ENCODE assay signal across 12 cellular contexts in the genomic region with DNA sequence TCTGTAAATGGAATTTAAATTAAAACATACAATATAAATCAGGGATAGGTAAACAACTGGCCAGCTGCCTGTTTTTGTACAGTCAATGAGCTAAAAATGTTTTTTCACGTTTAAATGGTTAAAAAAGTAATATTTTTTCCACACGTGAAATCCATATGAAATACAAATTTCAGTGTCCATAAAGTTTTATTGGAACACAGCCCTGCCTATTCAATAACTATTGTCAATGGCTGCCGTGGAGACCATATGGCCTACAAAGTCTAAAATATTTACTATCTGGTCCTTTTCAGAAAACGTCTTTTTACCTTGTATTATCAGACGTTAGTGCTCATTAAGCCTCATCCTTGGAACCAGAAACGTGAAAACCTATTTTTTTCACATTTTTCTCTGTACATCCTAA. TPM values are rescaled to one million over a fixed set of nuclear protein-coding genes. Genes with fewer than 3 reads are reported as not detected.
A peak's percentile ranks its signal among the peaks of the same experiment; 100 is the strongest.
DNase-seq lines count a peak whose midpoint lies in the region; ATAC-seq, FAIRE-seq and TF ChIP-seq lines count a peak whose summit lies in the region.
"Had no signal": no experiment of that assay in that cellular context is flagged by ENCODE, and none has a peak within 500 bp of the region (broad histone marks: within the 10 kb centered on the region; RNA-seq: fewer than 3 reads in every experiment).

No MANE protein-coding gene starts in this region.

- intact Hi-C loops in OCI-LY7 (cut with micrococcal nuclease; ENCODE audit: unreplicated experiment) = no loop called here
- intact Hi-C loops in esophagus muscularis mucosa (cut with DNase I) = loop anchor here (5.0 kb wide), 2 partner anchors 37 to 203 kb away; a partner anchor contains a TSS

- H3K27ac ChIP-seq in OCI-LY7 (ENCODE audit: low read depth, low read length, poor library complexity, severe bottlenecking) = no peak overlapping the region
- peak overlapping the region in 3 of 4 donors; percentile 88 to 92 (median 89) for H3K27ac ChIP-seq in esophagus muscularis mucosa (replicated peaks in 1 of 4)
- H3K27ac ChIP-seq in osteoblast (ENCODE audit: low read depth, low read length) = no peak overlapping the region

- no peak for TF ChIP-seq POLR2A in esophagus muscularis mucosa (IDR thresholded peaks at IDR 0.05; ENCODE audit: low read depth)

- FAIRE-seq in GM18507 (lab: Jason Lieb, UNC) = peak; percentile 26

- H3K27me3 ChIP-seq in esophagus muscularis mucosa = no peaks in the 10 kb centered on the region
- H3K27me3 ChIP-seq in osteoblast (ENCODE audit: insufficient read depth, low read length) = no peaks in the 10 kb centered on the region
- H3K27me3 ChIP-seq: right atrium auricular region had no signal

- H3K9me2 ChIP-seq in OCI-LY7 (ENCODE audit: insufficient read depth, low read length) = no peaks in the 10 kb centered on the region

- ATAC-seq in HG02623 (IDR thresholded peaks at IDR 0.05; ENCODE audit: unreplicated experiment) (no peak), HG02678 (IDR thresholded peaks at IDR 0.05; ENCODE audit: unreplicated experiment) (no peak)

- no peak overlapping the region for H3K4me2 ChIP-seq in OCI-LY7 (ENCODE audit: low read length)
- no peak overlapping the region for H3K4me2 ChIP-seq in osteoblast (ENCODE audit: insufficient read depth, low read length)

- no peak overlapping the region for H3K4me3 ChIP-seq in OCI-LY7 (ENCODE audit: low read depth, low read length, poor library complexity, severe bottlenecking)
- no peak overlapping the region for H3K4me3 ChIP-seq in esophagus muscularis mucosa
- H3K4me3 ChIP-seq in osteoblast (ENCODE audit: insufficient read depth, low read length) = no peak overlapping the region

- H2AFZ ChIP-seq in OCI-LY7 (ENCODE audit: low read length) (peak overlapping the region; percentile 60; the same call in 1 of the 2 replicates), osteoblast (ENCODE audit: low read length) (peak overlapping the region; percentile 95)

- no peaks in the 10 kb centered on the region for H3K36me3 ChIP-seq in OCI-LY7 (ENCODE audit: insufficient read depth, low read length)
- peaks cover 0 to 5% (median 0%) of the 10 kb centered on the region in 4 donors for H3K36me3 ChIP-seq in esophagus muscularis mucosa
- no peaks in the 10 kb centered on the region for H3K36me3 ChIP-seq in osteoblast (ENCODE audit: insufficient read depth, low read length)
- H3K36me3 ChIP-seq: right atrium auricular region had no signal

- POLR2A ChIA-PET in OCI-LY7 (lab: Charles Lee) = no interaction called here

- no peak for TF ChIP-seq CTCF in OCI-LY7 (conservative IDR thresholded peaks at IDR 0.05; ENCODE audit: low read length)
- no peak for TF ChIP-seq CTCF in esophagus muscularis mucosa (IDR thresholded peaks at IDR 0.05)
- TF ChIP-seq CTCF in osteoblast (IDR thresholded peaks at IDR 0.05; ENCODE audit: extremely low read depth, low read depth, low read length) = no peak

- H3K79me2 ChIP-seq in OCI-LY7 (ENCODE audit: insufficient read depth, low read depth, low read length) (no peaks in the 10 kb centered on the region), osteoblast (ENCODE audit: insufficient read depth, low read length) (no peaks in the 10 kb centered on the region)

- no peaks in the 10 kb centered on the region for H3K4me1 ChIP-seq in OCI-LY7 (ENCODE audit: insufficient read depth, low read length, poor library complexity, severe bottlenecking)
- peaks cover 10 to 21% (median 18%) of the 10 kb centered on the region in 4 donors for H3K4me1 ChIP-seq in esophagus muscularis mucosa
- H3K4me1 ChIP-seq in osteoblast (ENCODE audit: insufficient read depth, low read length) = peaks cover 12% of the 10 kb centered on the region

- TF ChIP-seq EP300 in esophagus muscularis mucosa (IDR thresholded peaks at IDR 0.05) = no peak

- BruUV-seq in OCI-LY7 (replicated peaks; lab: Mats Ljungman, UMichigan) = no TSS peak

- H3K9me3 ChIP-seq in OCI-LY7 (ENCODE audit: low read length) (no peaks in the 10 kb centered on the region), esophagus muscularis mucosa (no peaks in the 10 kb centered on the region), osteoblast (ENCODE audit: low read depth, low read length) (no peaks in the 10 kb centered on the region)
- H3K9me3 ChIP-seq: right atrium auricular region had no signal

- DNase-seq in GM18507 (ENCODE audit: extremely low spot score, insufficient read length, low read depth) (no peak), OCI-LY7 (ENCODE audit: low spot score) (no peak), esophagus muscularis mucosa (ENCODE audit: extremely low spot score) (no peak), osteoblast (ENCODE audit: insufficient read length, low spot score, missing footprints) (no peak)
- DNase-seq in activated effector memory CD4-positive, alpha-beta T cell treated with anti-CD3 and anti-CD28 coated beads, Interleukin-2, amount 50 U/mL, for 16 hours = no peak
- DNase-seq in stimulated activated CD4-positive, alpha-beta T cell treated with anti-CD3 and anti-CD28 coated beads, Interleukin-4, amount 100 ng/mL, for 4 hours = no peak
- DNase-seq: EL, NCI-H524, SHP77 treated with DMSO at 0.1 percent for 48 hours had no signal

- CTCF ChIA-PET in OCI-LY7 (lab: Charles Lee; ENCODE audit: unreplicated experiment) = no interaction called here

- WGBS in esophagus muscularis mucosa = 90% methylated on average over 6 of the region's 6 CpGs

- H4K20me1 ChIP-seq in OCI-LY7 (ENCODE audit: insufficient read depth, low read length) = no peaks in the 10 kb centered on the region
- no peaks in the 10 kb centered on the region for H4K20me1 ChIP-seq in osteoblast (ENCODE audit: insufficient read depth, low read length)

RNA-seq across cellular contexts. Expression of a gene that starts 1.3 kb away (rescaled TPM):
- 1.4 TPM in 1 of 2 replicates, not detected in the other for total RNA-seq in OCI-LY7 (2014; rRNA removed; shearing (Covaris generic))
- total RNA-seq in OCI-LY7 (2022) = not detected in 2 replicates
- 1 to 10 TPM; 1.9 to 3.8 (median 2.4) TPM for total RNA-seq in esophagus muscularis mucosa
- total RNA-seq in osteoblast = 2.9 and 3.3 TPM in 2 replicates

Comparison
In these comparisons a context has a peak if more than half of its experiments do, and no peak if none do; other contexts are left out.
1. H3K27ac ChIP-seq: peak in esophagus muscularis mucosa (3 of 4); none in OCI-LY7 (single experiment) and osteoblast (single experiment).